ENCODE assay signal across 19 cellular contexts in genomic region chr14:101849640-101850039, GRCh38.
DNase-seq lines count a peak whose midpoint lies in the region; ATAC-seq, FAIRE-seq and TF ChIP-seq lines count a peak whose summit lies in the region.
"Had no signal": no experiment of that assay in that cellular context is flagged by ENCODE, and none has a peak within 500 bp of the region (broad histone marks: within the 10 kb centered on the region; RNA-seq: fewer than 3 reads in every experiment).

No MANE protein-coding gene starts in this region.

- H3K36me3 ChIP-seq in naive thymus-derived CD4-positive, alpha-beta T cell (ENCODE audit: control insufficient read depth in 2 of 3, insufficient read depth in 3 of 3, low read length in 3 of 3), result peaks cover 0 to 3% (median 0%) of the 10 kb centered on the region in 3 experiments
- H3K36me3 ChIP-seq: HAP-1, vagina had no signal

- no peak for TF ChIP-seq CTCF in D721Med (IDR thresholded peaks at IDR 0.05; ENCODE audit: insufficient read depth, missing control alignments)

- no peak overlapping the region for H3K4me3 Mint-ChIP-seq in activated CD4-positive, alpha-beta memory T cell treated with anti-CD3 and anti-CD28 coated beads for 36 hours
- H3K4me3 Mint-ChIP-seq in activated CD4-positive, alpha-beta memory T cell treated with anti-CD3 and anti-CD28 coated beads, Interleukin-2, amount 10 ng/mL, durations not matched to agents 7 days and 5 days, result no peak overlapping the region
- H3K4me3 Mint-ChIP-seq in activated T-helper 2 cell treated with anti-CD3 and anti-CD28 coated beads, Interferon-gamma antibody, Interleukin-2, Interleukin-4, amounts not matched to agents 10 μg/mL and 5 μg/mL and 100 μg/mL, durations not matched to agents 14 hours and 24 hours and 36 hours (ENCODE audit: low read depth), result no peak overlapping the region
- peak overlapping the region; percentile 34 to 85 (median 64) for H3K4me3 Mint-ChIP-seq in naive thymus-derived CD4-positive, alpha-beta T cell
- H3K4me3 Mint-ChIP-seq: activated CD8-positive, alpha-beta memory T cell treated with anti-CD3 and anti-CD28 coated beads, Interleukin-2, amount 10 ng/mL, durations not matched to agents 7 days and 5 days had no signal

- intact Hi-C loops in activated CD4-positive, alpha-beta memory T cell treated with anti-CD3 and anti-CD28 coated beads for 36 hours (cut with micrococcal nuclease), result no loop called here
- intact Hi-C loops in activated T-helper 2 cell treated with anti-CD3 and anti-CD28 coated beads, Interferon-gamma antibody, Interleukin-2, Interleukin-4, amounts not matched to agents 10 μg/mL and 5 μg/mL and 100 μg/mL, durations not matched to agents 14 hours and 24 hours and 36 hours (cut with micrococcal nuclease), result no loop called here
- intact Hi-C loops in naive thymus-derived CD4-positive, alpha-beta T cell (cut with micrococcal nuclease), result loop anchor here in 1 of 2 donors (5.0 kb wide), 1 partner anchor 38 kb away; no protein-coding TSS in a partner anchor

- H3K27ac Mint-ChIP-seq in activated CD4-positive, alpha-beta memory T cell treated with anti-CD3 and anti-CD28 coated beads for 36 hours, result peak overlapping the region; percentile 55
- H3K27ac Mint-ChIP-seq in activated CD4-positive, alpha-beta memory T cell treated with anti-CD3 and anti-CD28 coated beads, Interleukin-2, amount 10 ng/mL, durations not matched to agents 7 days and 5 days, result no peak overlapping the region
- peak overlapping the region; percentile 65 for H3K27ac Mint-ChIP-seq in activated T-helper 2 cell treated with anti-CD3 and anti-CD28 coated beads, Interferon-gamma antibody, Interleukin-2, Interleukin-4, amounts not matched to agents 10 μg/mL and 5 μg/mL and 100 μg/mL, durations not matched to agents 14 hours and 24 hours and 36 hours
- H3K27ac Mint-ChIP-seq in naive thymus-derived CD4-positive, alpha-beta T cell, result peak overlapping the region; percentile 4 to 84 (median 62)
- H3K27ac Mint-ChIP-seq: activated CD8-positive, alpha-beta memory T cell treated with anti-CD3 and anti-CD28 coated beads, Interleukin-2, amount 10 ng/mL, durations not matched to agents 7 days and 5 days had no signal

- peak overlapping the region; percentile 5 for H3K27ac ChIP-seq in naive thymus-derived CD4-positive, alpha-beta T cell (ENCODE audit: low read depth, low read length)
- H3K27ac ChIP-seq: A549, vagina, VCaP had no signal

- CTCF ChIA-PET in activated CD4-positive, alpha-beta memory T cell treated with anti-CD3 and anti-CD28 coated beads for 36 hours (lab: Charles Lee), result interaction anchor here (0.8 to 1.4 kb wide), 2 partner anchors 10 to 142 kb away, joined by 3 to 5 read pairs; no protein-coding TSS in a partner anchor
- CTCF ChIA-PET in activated CD4-positive, alpha-beta memory T cell treated with anti-CD3 and anti-CD28 coated beads, Interleukin-2, amount 10 ng/mL, durations not matched to agents 7 days and 5 days (lab: Charles Lee), result interaction anchor here (0.7 kb wide), 1 partner anchor 78 kb away, joined by 3 read pairs; no protein-coding TSS in a partner anchor
- CTCF ChIA-PET in naive thymus-derived CD4-positive, alpha-beta T cell (lab: Charles Lee), result interaction anchor here (2.5 kb wide), 1 partner anchor 79 kb away, joined by 10 read pairs; no protein-coding TSS in a partner anchor

- H3K36me3 Mint-ChIP-seq in activated CD4-positive, alpha-beta memory T cell treated with anti-CD3 and anti-CD28 coated beads for 36 hours, result peaks cover 5% of the 10 kb centered on the region
- peaks cover 46% of the 10 kb centered on the region for H3K36me3 Mint-ChIP-seq in activated CD4-positive, alpha-beta memory T cell treated with anti-CD3 and anti-CD28 coated beads, Interleukin-2, amount 10 ng/mL, durations not matched to agents 7 days and 5 days (ENCODE audit: low read depth)
- peaks cover 56% of the 10 kb centered on the region for H3K36me3 Mint-ChIP-seq in activated T-helper 2 cell treated with anti-CD3 and anti-CD28 coated beads, Interferon-gamma antibody, Interleukin-2, Interleukin-4, amounts not matched to agents 10 μg/mL and 5 μg/mL and 100 μg/mL, durations not matched to agents 14 hours and 24 hours and 36 hours (ENCODE audit: low read depth)
- peaks cover 0 to 10% (median 3%) of the 10 kb centered on the region in 5 donors for H3K36me3 Mint-ChIP-seq in naive thymus-derived CD4-positive, alpha-beta T cell

- no peak overlapping the region for H3K4me3 ChIP-seq in naive thymus-derived CD4-positive, alpha-beta T cell (ENCODE audit: low read length)
- H3K4me3 ChIP-seq: A549, HAP-1, vagina had no signal

- ATAC-seq in naive thymus-derived CD4-positive, alpha-beta T cell, result no peak
- ATAC-seq: A549; activated CD8-positive, alpha-beta memory T cell treated with anti-CD3 and anti-CD28 coated beads, Interleukin-2, amount 10 ng/mL, durations not matched to agents 7 days and 5 days; SK-N-SH treated with all-trans-retinoic acid at 6 μM for 48 hours had no signal

- peaks cover 49 to 72% of the 10 kb centered on the region in 2 donors for H3K4me1 ChIP-seq in naive thymus-derived CD4-positive, alpha-beta T cell (ENCODE audit: control insufficient read depth in 2 of 2, insufficient read depth in 2 of 2, low read length in 2 of 2)
- H3K4me1 ChIP-seq: A549 had no signal

- no peaks in the 10 kb centered on the region for H3K9me3 Mint-ChIP-seq in activated CD4-positive, alpha-beta memory T cell treated with anti-CD3 and anti-CD28 coated beads for 36 hours
- no peaks in the 10 kb centered on the region for H3K9me3 Mint-ChIP-seq in activated CD4-positive, alpha-beta memory T cell treated with anti-CD3 and anti-CD28 coated beads, Interleukin-2, amount 10 ng/mL, durations not matched to agents 7 days and 5 days
- H3K9me3 Mint-ChIP-seq in activated T-helper 2 cell treated with anti-CD3 and anti-CD28 coated beads, Interferon-gamma antibody, Interleukin-2, Interleukin-4, amounts not matched to agents 10 μg/mL and 5 μg/mL and 100 μg/mL, durations not matched to agents 14 hours and 24 hours and 36 hours, result no peaks in the 10 kb centered on the region
- H3K9me3 Mint-ChIP-seq in naive thymus-derived CD4-positive, alpha-beta T cell, result no peaks in the 10 kb centered on the region

- no peaks in the 10 kb centered on the region for H3K27me3 ChIP-seq in naive thymus-derived CD4-positive, alpha-beta T cell (ENCODE audit: control insufficient read depth in 2 of 2, insufficient read depth in 2 of 2, low read length in 2 of 2)
- H3K27me3 ChIP-seq: vagina had no signal

- peaks cover 87% of the 10 kb centered on the region for H3K4me1 Mint-ChIP-seq in activated CD4-positive, alpha-beta memory T cell treated with anti-CD3 and anti-CD28 coated beads for 36 hours (ENCODE audit: low read depth)
- peaks cover 81% of the 10 kb centered on the region for H3K4me1 Mint-ChIP-seq in activated CD4-positive, alpha-beta memory T cell treated with anti-CD3 and anti-CD28 coated beads, Interleukin-2, amount 10 ng/mL, durations not matched to agents 7 days and 5 days
- peaks cover 67% of the 10 kb centered on the region for H3K4me1 Mint-ChIP-seq in activated T-helper 2 cell treated with anti-CD3 and anti-CD28 coated beads, Interferon-gamma antibody, Interleukin-2, Interleukin-4, amounts not matched to agents 10 μg/mL and 5 μg/mL and 100 μg/mL, durations not matched to agents 14 hours and 24 hours and 36 hours (ENCODE audit: low read depth)
- peaks cover 74 to 99% (median 94%) of the 10 kb centered on the region in 7 donors for H3K4me1 Mint-ChIP-seq in naive thymus-derived CD4-positive, alpha-beta T cell

- H3K9me3 ChIP-seq in naive thymus-derived CD4-positive, alpha-beta T cell (ENCODE audit: control insufficient read depth in 2 of 3, low read length in 3 of 3), result no peaks in the 10 kb centered on the region
- H3K9me3 ChIP-seq: A549, HAP-1, vagina had no signal

- H3K27me3 Mint-ChIP-seq in activated CD4-positive, alpha-beta memory T cell treated with anti-CD3 and anti-CD28 coated beads for 36 hours, result no peaks in the 10 kb centered on the region
- H3K27me3 Mint-ChIP-seq in activated CD4-positive, alpha-beta memory T cell treated with anti-CD3 and anti-CD28 coated beads, Interleukin-2, amount 10 ng/mL, durations not matched to agents 7 days and 5 days, result no peaks in the 10 kb centered on the region
- no peaks in the 10 kb centered on the region for H3K27me3 Mint-ChIP-seq in activated T-helper 2 cell treated with anti-CD3 and anti-CD28 coated beads, Interferon-gamma antibody, Interleukin-2, Interleukin-4, amounts not matched to agents 10 μg/mL and 5 μg/mL and 100 μg/mL, durations not matched to agents 14 hours and 24 hours and 36 hours (ENCODE audit: low read depth)
- no peaks in the 10 kb centered on the region for H3K27me3 Mint-ChIP-seq in naive thymus-derived CD4-positive, alpha-beta T cell
- H3K27me3 Mint-ChIP-seq: activated CD8-positive, alpha-beta memory T cell treated with anti-CD3 and anti-CD28 coated beads, Interleukin-2, amount 10 ng/mL, durations not matched to agents 7 days and 5 days had no signal

- DNase-seq in activated CD4-positive, alpha-beta memory T cell treated with anti-CD3 and anti-CD28 coated beads for 36 hours, result no peak
- DNase-seq in activated CD4-positive, alpha-beta memory T cell treated with anti-CD3 and anti-CD28 coated beads, Interleukin-2, amount 10 ng/mL, durations not matched to agents 7 days and 5 days, result no peak
- DNase-seq in GM12891 (ENCODE audit: insufficient read length, low spot score), result no peak
- no peak for DNase-seq in activated T-helper 2 cell treated with anti-CD3 and anti-CD28 coated beads, Interferon-gamma antibody, Interleukin-2, Interleukin-4, amounts not matched to agents 10 μg/mL and 5 μg/mL and 100 μg/mL, durations not matched to agents 14 hours and 24 hours and 36 hours (ENCODE audit: low spot score)
- no peak for DNase-seq in naive thymus-derived CD4-positive, alpha-beta T cell
- DNase-seq in dermis blood vessel endothelial cell, result no peak
- no peak for DNase-seq in D721Med (ENCODE audit: insufficient read length, low spot score)
- DNase-seq in activated effector memory CD4-positive, alpha-beta T cell treated with Interleukin-2 at 50 U/mL for 16 hours, result no peak
- DNase-seq: activated CD8-positive, alpha-beta memory T cell treated with anti-CD3 and anti-CD28 coated beads, Interleukin-2, amount 10 ng/mL, durations not matched to agents 7 days and 5 days; COR-L47; effector CD8-positive, alpha-beta T cell; EL; NCI-H1417 treated with DMSO at 0.1 percent for 48 hours; NCI-H69 had no signal

- POLR2A ChIA-PET in activated CD4-positive, alpha-beta memory T cell treated with anti-CD3 and anti-CD28 coated beads for 36 hours (lab: Charles Lee), result interaction anchor here (0.8 kb wide), 1 partner anchor 27 kb away, joined by 3 read pairs; no protein-coding TSS in a partner anchor
- POLR2A ChIA-PET in activated CD4-positive, alpha-beta memory T cell treated with anti-CD3 and anti-CD28 coated beads, Interleukin-2, amount 10 ng/mL, durations not matched to agents 7 days and 5 days (lab: Charles Lee), result interaction anchor here (0.6 to 1.5 kb wide), 3 partner anchors 13 to 128 kb away, joined by 3 to 4 read pairs (median 4); no protein-coding TSS in a partner anchor
- POLR2A ChIA-PET in naive thymus-derived CD4-positive, alpha-beta T cell (lab: Charles Lee), result interaction anchor here (0.6 to 1.8 kb wide), 5 partner anchors 24 to 85 kb away, joined by 3 to 6 read pairs (median 3); no protein-coding TSS in a partner anchor

- FAIRE-seq in GM12891 (lab: Jason Lieb, UNC) (peak; percentile 80), D721Med (lab: Jason Lieb, UNC) (no peak)
- FAIRE-seq: A549 had no signal

- no peak for TF ChIP-seq POLR2A in GM12891 (IDR thresholded peaks at IDR 0.05; ENCODE audit: low read depth, low read length)

Comparison
In these comparisons a context has a peak if more than half of its experiments do, and no peak if none do; other contexts are left out.
1. H3K4me3 Mint-ChIP-seq: peak in naive thymus-derived CD4-positive, alpha-beta T cell (10 of 10); none in activated CD4-positive, alpha-beta memory T cell treated with anti-CD3 and anti-CD28 coated beads for 36 hours (single experiment), activated CD4-positive, alpha-beta memory T cell treated with anti-CD3 and anti-CD28 coated beads, Interleukin-2, amount 10 ng/mL, durations not matched to agents 7 days and 5 days (single experiment) and activated T-helper 2 cell treated with anti-CD3 and anti-CD28 coated beads, Interferon-gamma antibody, Interleukin-2, Interleukin-4, amounts not matched to agents 10 μg/mL and 5 μg/mL and 100 μg/mL, durations not matched to agents 14 hours and 24 hours and 36 hours (single experiment).